Comparison of ENCODE assay signal across 15 cellular contexts in genomic region chr14:92800012-92800411, GRCh38. TPM values are rescaled to one million over a fixed set of nuclear protein-coding genes. Genes with fewer than 3 reads are reported as not detected.
DNase-seq lines count a peak whose midpoint lies in the region; ATAC-seq and TF ChIP-seq lines count a peak whose summit lies in the region.
"Had no signal": no experiment of that assay in that cellular context is flagged by ENCODE, and none has a peak within 500 bp of the region (broad histone marks: within the 10 kb centered on the region; RNA-seq: fewer than 3 reads in every experiment).

No MANE protein-coding gene starts in this region.

- DNase-seq in CD8-positive, alpha-beta memory T cell = no peak
- DNase-seq in PC-3 (no peak), memory B cell (ENCODE audit: low spot score in 2 of 2) (no peak), globus pallidus (ENCODE audit: low spot score) (no peak), ovary (no peak), RKO (ENCODE audit: low spot score) (no peak)
- DNase-seq: activated naive CD4-positive, alpha-beta T cell treated with Interleukin-2 at 50 U/mL for 16 hours; BE2C; left lung; NCI-H1436 treated with DMSO at 0.1 percent for 48 hours; NCI-H345; psoas muscle; WERI-Rb-1 had no signal

- peak overlapping the region in 4 of 8 donors; percentile 25 to 68 (median 46) for H3K27ac Mint-ChIP-seq in CD8-positive, alpha-beta memory T cell
- H3K27ac Mint-ChIP-seq in memory B cell = no peak overlapping the region

- 71 to 81% (median 78%) methylated on average over 1 of the region's 1 CpG for WGBS in ovary, 3 donors

- H4K20me1 ChIP-seq in BLaER1 treated with 17β-estradiol and CSF1 and Interleukin-3, amounts not matched to agents 10 nM and 100 nM = peaks cover 7 to 73% (median 21%) of the 10 kb centered on the region in 11 experiments; a peak in 15 of 22 replicates
- no peaks in the 10 kb centered on the region for H4K20me1 ChIP-seq in PC-3 (ENCODE audit: low read length)

- CTCF ChIA-PET in CD8-positive, alpha-beta memory T cell (lab: Charles Lee) = no interaction called here
- CTCF ChIA-PET in PC-3 (lab: Charles Lee) = interaction anchor here (0.6 kb wide), 2 partner anchors 360 to 364 kb away, joined by 3 to 8 read pairs; no protein-coding TSS in a partner anchor

- H3K4me1 ChIP-seq in BLaER1 treated with 17β-estradiol and CSF1 and Interleukin-3, amounts not matched to agents 10 nM and 100 nM = peaks cover 18 to 44% (median 26%) of the 10 kb centered on the region in 10 experiments
- H3K4me1 ChIP-seq in CD8-positive, alpha-beta memory T cell (ENCODE audit: insufficient read depth, low read length) = peaks cover 40% of the 10 kb centered on the region
- H3K4me1 ChIP-seq in PC-3 (ENCODE audit: insufficient read depth, low read length) (peaks cover 9% of the 10 kb centered on the region), ovary (ENCODE audit: insufficient read depth) (peaks cover 9% of the 10 kb centered on the region)

- TF ChIP-seq CTCF in PC-3 (conservative IDR thresholded peaks at IDR 0.05; ENCODE audit: low read depth, low read length) = no peak
- no peak for TF ChIP-seq CTCF in ovary (IDR thresholded peaks at IDR 0.05)

- H3K4me1 Mint-ChIP-seq in CD8-positive, alpha-beta memory T cell = peaks cover 65 to 85% (median 79%) of the 10 kb centered on the region in 3 donors
- H3K4me1 Mint-ChIP-seq in memory B cell = peaks cover 37% of the 10 kb centered on the region

- peaks cover 51 to 71% (median 60%) of the 10 kb centered on the region in 11 experiments for H3K36me3 ChIP-seq in BLaER1 treated with 17β-estradiol and CSF1 and Interleukin-3, amounts not matched to agents 10 nM and 100 nM
- peaks cover 15% of the 10 kb centered on the region for H3K36me3 ChIP-seq in CD8-positive, alpha-beta memory T cell (ENCODE audit: insufficient read depth, low read length)
- H3K36me3 ChIP-seq in PC-3 (ENCODE audit: low read depth, low read length) (peaks cover 13% of the 10 kb centered on the region; the same call in 1 of the 2 replicates), ovary (no peaks in the 10 kb centered on the region)

- peak overlapping the region; percentile 1 to 57 (median 25); a peak in 16 of 22 replicates for H3K4me2 ChIP-seq in BLaER1 treated with 17β-estradiol and CSF1 and Interleukin-3, amounts not matched to agents 10 nM and 100 nM
- H3K4me2 ChIP-seq in PC-3 (ENCODE audit: low read length) = 0 out of 2 replicates have a peak overlapping the region, but pooled peaks have one; percentile 4

- no peaks in the 10 kb centered on the region for H3K27me3 ChIP-seq in BLaER1 treated with 17β-estradiol and CSF1 and Interleukin-3, amounts not matched to agents 10 nM and 100 nM
- no peaks in the 10 kb centered on the region for H3K27me3 ChIP-seq in CD8-positive, alpha-beta memory T cell (ENCODE audit: insufficient read depth, low read length, poor library complexity, severe bottlenecking)
- H3K27me3 ChIP-seq in PC-3 (ENCODE audit: low read length) (no peaks in the 10 kb centered on the region), ovary (no peaks in the 10 kb centered on the region)
- H3K27me3 ChIP-seq: BE2C, left lung had no signal

- no peaks in the 10 kb centered on the region for H3K27me3 Mint-ChIP-seq in CD8-positive, alpha-beta memory T cell
- no peaks in the 10 kb centered on the region for H3K27me3 Mint-ChIP-seq in memory B cell

- peaks cover 0 to 14% (median 6%) of the 10 kb centered on the region in 11 experiments; a peak in 8 of 22 replicates for H3K9me3 ChIP-seq in BLaER1 treated with 17β-estradiol and CSF1 and Interleukin-3, amounts not matched to agents 10 nM and 100 nM (replicated peaks in 1 of 11)
- no peaks in the 10 kb centered on the region for H3K9me3 ChIP-seq in CD8-positive, alpha-beta memory T cell (ENCODE audit: low read length)
- no peaks in the 10 kb centered on the region for H3K9me3 ChIP-seq in PC-3 (ENCODE audit: low read length)
- H3K9me3 ChIP-seq in ovary = no peaks in the 10 kb centered on the region
- H3K9me3 ChIP-seq: BE2C, left lung, psoas muscle had no signal

- no peaks in the 10 kb centered on the region for H3K9me2 ChIP-seq in PC-3 (replicated peaks; ENCODE audit: low read length)

- no peak overlapping the region for H3K4me3 ChIP-seq in BLaER1 treated with 17β-estradiol and CSF1 and Interleukin-3, amounts not matched to agents 10 nM and 100 nM
- no peak overlapping the region for H3K4me3 ChIP-seq in CD8-positive, alpha-beta memory T cell (ENCODE audit: low read length)
- H3K4me3 ChIP-seq in PC-3 (ENCODE audit: low read length) (no peak overlapping the region), ovary (no peak overlapping the region)
- H3K4me3 ChIP-seq: left lung, psoas muscle had no signal

- no peak overlapping the region for H3K9ac ChIP-seq in BLaER1 treated with 17β-estradiol and CSF1 and Interleukin-3, amounts not matched to agents 10 nM and 100 nM
- no peak overlapping the region for H3K9ac ChIP-seq in PC-3 (ENCODE audit: low read length)

- no peak for TF ChIP-seq EP300 in ovary (IDR thresholded peaks at IDR 0.05)

- intact Hi-C loops in PC-3 (cut with micrococcal nuclease) = no loop called here
- intact Hi-C loops in ovary (cut with DNase I) = no loop called here

- peaks cover 6 to 65% (median 7%) of the 10 kb centered on the region in 3 donors for H3K36me3 Mint-ChIP-seq in CD8-positive, alpha-beta memory T cell
- peaks cover 30% of the 10 kb centered on the region for H3K36me3 Mint-ChIP-seq in memory B cell

- no peaks in the 10 kb centered on the region for H3F3A ChIP-seq in PC-3 (ENCODE audit: low read length, unreplicated experiment)

- ATAC-seq in PC-3 (no peak), memory B cell (ENCODE audit: low read depth) (no peak), HG03045 (IDR thresholded peaks at IDR 0.05; ENCODE audit: unreplicated experiment) (no peak)
- ATAC-seq: left lung, psoas muscle had no signal

- no peak overlapping the region for H2AFZ ChIP-seq in PC-3 (ENCODE audit: low read length)

- H3K79me2 ChIP-seq in PC-3 (ENCODE audit: low read length) = peaks cover 68% of the 10 kb centered on the region

- H3K4me3 Mint-ChIP-seq in CD8-positive, alpha-beta memory T cell = peak overlapping the region in 5 of 7 donors; percentile 33 to 58 (median 46)
- H3K4me3 Mint-ChIP-seq in memory B cell = peak overlapping the region; percentile 37

- TF ChIP-seq POLR2A in ovary (IDR thresholded peaks at IDR 0.05) = no peak

- no peaks in the 10 kb centered on the region for H3K9me3 Mint-ChIP-seq in CD8-positive, alpha-beta memory T cell
- H3K9me3 Mint-ChIP-seq in memory B cell = peaks cover 3% of the 10 kb centered on the region

- POLR2A ChIA-PET in CD8-positive, alpha-beta memory T cell (lab: Charles Lee) = no interaction called here
- POLR2A ChIA-PET in PC-3 (lab: Charles Lee; ENCODE audit: unreplicated experiment) = no interaction called here

- H3K27ac ChIP-seq in BLaER1 treated with 17β-estradiol and CSF1 and Interleukin-3, amounts not matched to agents 10 nM and 100 nM = no peak overlapping the region
- H3K27ac ChIP-seq in CD8-positive, alpha-beta memory T cell (ENCODE audit: low read depth, low read length) = no peak overlapping the region
- H3K27ac ChIP-seq in PC-3 (ENCODE audit: low read length) = no peak overlapping the region
- no peak overlapping the region for H3K27ac ChIP-seq in ovary
- H3K27ac ChIP-seq: psoas muscle, WERI-Rb-1 had no signal

- no TSS peak for BruUV-seq in PC-3 (replicated peaks; lab: Mats Ljungman, UMichigan)

RNA-seq across cellular contexts. Expression of gene GOLGA5, which starts 5.9 kb away (rescaled TPM):
- total RNA-seq in CD8-positive, alpha-beta memory T cell = 10 to 100 TPM; 17.4 to 19.8 TPM
- polyA plus RNA-seq in CD8-positive, alpha-beta memory T cell = 25.6 TPM
- 21.4 and 23.5 TPM in 2 replicates for total RNA-seq in PC-3 (2014; rRNA removed)
- 10 to 100 TPM; 24.6 to 31.1 (median 25.9) TPM for total RNA-seq in ovary
- 10 to 100 TPM; 19.6 to 31.2 TPM for polyA plus RNA-seq in ovary

RNA-seq across cellular contexts. Expression of gene LGMN, which starts 51.6 kb away (rescaled TPM):
- total RNA-seq in CD8-positive, alpha-beta memory T cell = 1 to 10 TPM; 6.0 to 7.0 TPM
- polyA plus RNA-seq in CD8-positive, alpha-beta memory T cell = 7.0 TPM
- total RNA-seq in PC-3 (2014; rRNA removed) = 44.5 and 46.8 TPM in 2 replicates
- total RNA-seq in ovary = 10 to 100 TPM; 27.3 to 57.2 (median 43.5) TPM
- 100 to 1,000 TPM in 1 of 2 donors, 10 to 100 TPM in 1; 49.1 to 231 TPM for polyA plus RNA-seq in ovary
